8 cellular contexts compared by ENCODE assay signal in the genomic region with DNA sequence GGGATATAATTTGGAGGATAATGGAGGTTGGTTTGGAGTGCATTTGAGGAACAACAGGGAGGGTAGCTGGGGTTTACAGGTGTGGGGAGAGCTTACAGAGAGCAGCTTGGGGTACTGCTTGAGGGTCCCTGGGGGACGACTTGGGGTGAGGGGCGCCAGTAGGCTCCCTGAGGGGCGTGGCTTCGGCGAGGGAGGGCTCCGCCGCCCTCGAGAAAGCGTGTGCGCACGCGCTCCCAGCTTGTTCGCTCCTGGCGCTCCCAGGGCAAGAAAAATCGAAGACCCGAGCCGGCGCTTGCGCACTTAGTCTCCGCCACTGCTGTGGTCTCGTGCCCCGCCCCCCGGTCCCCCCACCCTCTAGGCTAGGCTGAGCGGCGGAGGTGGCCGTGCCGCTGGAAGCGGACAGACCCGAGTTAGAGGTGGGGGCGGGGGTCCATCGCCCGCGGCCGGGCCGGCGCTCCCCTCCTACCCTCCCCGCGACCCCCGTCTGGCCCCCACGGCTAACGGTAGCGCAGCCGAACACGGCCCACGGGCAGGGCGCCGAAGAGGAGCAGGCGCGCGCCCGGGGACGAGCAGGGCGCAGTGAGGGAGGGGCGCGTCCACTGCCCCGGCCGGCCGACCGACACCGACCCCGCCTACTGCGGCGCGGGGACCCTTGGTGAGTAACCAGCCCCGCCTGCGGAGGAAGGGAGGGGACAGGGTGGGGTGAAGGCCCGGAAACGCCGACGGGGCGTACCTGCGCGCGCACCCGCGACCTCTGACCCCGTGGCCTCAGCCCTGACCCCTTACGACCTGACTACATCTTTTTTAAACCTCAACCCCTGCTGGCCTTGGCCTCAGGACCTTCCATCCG. TPM values are rescaled to one million over a fixed set of nuclear protein-coding genes. Genes with fewer than 3 reads are reported as not detected.
DNase-seq lines count a peak whose midpoint lies in the region; ATAC-seq and TF ChIP-seq lines count a peak whose summit lies in the region.

No MANE protein-coding gene starts in this region.

- no peaks in the 10 kb centered on the region for H3K9me3 Mint-ChIP-seq in immature natural killer cell

- intact Hi-C loops in body of pancreas (cut with DNase I), result no loop called here

- no peak for TF ChIP-seq CTCF in body of pancreas (IDR thresholded peaks at IDR 0.05)

- H3K4me3 Mint-ChIP-seq in immature natural killer cell, result peak overlapping the region; percentile 76 to 90 (median 84)

- H3K4me3 ChIP-seq in GM08714 (ENCODE audit: low read length), result peak overlapping the region; percentile 22; the same call in 1 of the 2 replicates
- H3K4me3 ChIP-seq in body of pancreas, result peak overlapping the region in 1 of 2 donors; percentile 1

- ATAC-seq in body of pancreas (peak; percentile 74), GM21390 (IDR thresholded peaks at IDR 0.05; ENCODE audit: unreplicated experiment) (no peak), HG03354 (IDR thresholded peaks at IDR 0.05; ENCODE audit: poor library complexity, severe bottlenecking, unreplicated experiment) (no peak)

- H3K27me3 ChIP-seq in body of pancreas, result no peaks in the 10 kb centered on the region

- H3K9me3 ChIP-seq in body of pancreas, result no peaks in the 10 kb centered on the region

- no peaks in the 10 kb centered on the region for H3K36me3 ChIP-seq in body of pancreas (replicated peaks in 1 of 2; ENCODE audit: insufficient read depth in 1 of 2, low read depth in 2 of 2)

- WGBS in body of pancreas, 2 donors, result 1% methylated on average over 23 of the region's 79 CpGs; no CpG with 5 or more reads in 1 of the 2 donors

- H3K36me3 Mint-ChIP-seq in immature natural killer cell, result no peaks in the 10 kb centered on the region

- peaks cover 4% of the 10 kb centered on the region for H3K4me1 ChIP-seq in body of pancreas

- H3K27ac ChIP-seq in body of pancreas, result peak overlapping the region; percentile 65 to 83 (median 82)

- peak overlapping the region; percentile 76 to 92 (median 88) for H3K27ac Mint-ChIP-seq in immature natural killer cell

- peaks cover 0 to 3% (median 3%) of the 10 kb centered on the region in 3 donors for H3K27me3 Mint-ChIP-seq in immature natural killer cell (ENCODE audit: low read depth in 3 of 3)

- peak; percentile 47 to 48 for DNase-seq in Kasumi-1 (lab: John Stamatoyannopoulos, UW)
- peak; percentile 21 to 81 (median 41) for DNase-seq in T-helper 2 cell
- peak; percentile 53 to 73 (median 68) for DNase-seq in body of pancreas
- peak; percentile 56 to 65 (median 62) for DNase-seq in immature natural killer cell
- peak; percentile 30 to 59 (median 35) for DNase-seq in stimulated activated CD4-positive, alpha-beta T cell treated with anti-CD3 and anti-CD28 coated beads, Interleukin-12 subunit alpha, Interleukin-12 subunit beta, amount 100 ng/mL, for 48 hours (ENCODE audit: low read depth in 2 of 3, low spot score in 1 of 3)

- peak; percentile 11 to 36 (median 20) for TF ChIP-seq POLR2A in body of pancreas (IDR thresholded peaks at IDR 0.05)

- H3K4me1 Mint-ChIP-seq in immature natural killer cell, result peaks cover 23 to 30% of the 10 kb centered on the region in 2 donors

RNA-seq across cellular contexts. Expression of a gene that starts 5.4 kb away (rescaled TPM):
- 10 to 100 TPM in 1 of 2 donors, 1 to 10 TPM in 1; 6.5 to 13.8 TPM for total RNA-seq in body of pancreas
- 1 to 10 TPM in 1 of 3 donors, under 1 TPM in 2; 0.49 to 1.3 (median 0.50) TPM for polyA plus RNA-seq in immature natural killer cell

RNA-seq across cellular contexts. Expression of a gene that starts 10.3 kb away (rescaled TPM):
- total RNA-seq in body of pancreas, result 10 to 100 TPM; 24.9 to 71.9 TPM
- polyA plus RNA-seq in immature natural killer cell, result 1 to 10 TPM; 1.1 to 9.0 (median 4.2) TPM

RNA-seq across cellular contexts. Expression of a gene that starts 20.4 kb away (rescaled TPM):
- 10 to 100 TPM in 1 of 2 donors, 1 to 10 TPM in 1; 5.4 to 10.9 TPM for total RNA-seq in body of pancreas
- polyA plus RNA-seq in immature natural killer cell, result 10 to 100 TPM; 27.7 to 66.4 (median 36.3) TPM

RNA-seq across cellular contexts. Expression of a gene that starts 26.2 kb away (rescaled TPM):
- total RNA-seq in body of pancreas, result 10 to 100 TPM; 59.4 to 77.1 TPM
- polyA plus RNA-seq in immature natural killer cell, result 100 to 1,000 TPM; 104 to 105 (median 104) TPM

RNA-seq across cellular contexts. Expression of a gene that starts 51.4 kb away (rescaled TPM):
- 10 to 100 TPM; 22.8 to 42.5 TPM for total RNA-seq in body of pancreas
- polyA plus RNA-seq in immature natural killer cell, result 10 to 100 TPM in 1 of 3 donors, 1 to 10 TPM in 1, under 1 TPM in 1; 0.62 to 19.8 (median 7.7) TPM
